ENCODE assay signal across 18 cellular contexts in genomic region chr6:5087389-5087788, GRCh38. TPM values are rescaled to one million over a fixed set of nuclear protein-coding genes. Genes with fewer than 3 reads are reported as not detected.
DNase-seq lines count a peak whose midpoint lies in the region; TF ChIP-seq lines count a peak whose summit lies in the region.
"Had no signal": no experiment of that assay in that cellular context is flagged by ENCODE, and none has a peak within 500 bp of the region (broad histone marks: within the 10 kb centered on the region; RNA-seq: fewer than 3 reads in every experiment).

No MANE protein-coding gene starts in this region.

- no peak for TF ChIP-seq CTCF in tibial artery (IDR thresholded peaks at IDR 0.05)
- TF ChIP-seq CTCF in PC-9 (conservative IDR thresholded peaks at IDR 0.05): no peak

- H3K27ac Mint-ChIP-seq in T-helper 1 cell treated with Interleukin-12 subunit alpha and Interleukin-12 subunit beta and Interleukin-4 antibody, amounts not matched to agents 30 μg/mL and 1 μg/mL, for 36 hours: no peak overlapping the region
- H3K27ac Mint-ChIP-seq: activated CD4-positive, alpha-beta memory T cell treated with anti-CD3 and anti-CD28 coated beads, Interleukin-2, amount 10 ng/mL, durations not matched to agents 7 days and 5 days; HFFc6 had no signal

- intact Hi-C loops in head of caudate nucleus (cut with DNase I) (no loop called here), tibial artery (cut with DNase I; ENCODE audit: low total_unique reads) (loop anchor here (10.0 kb wide), 1 partner anchor 677 kb away; no protein-coding TSS in a partner anchor), PC-9 (cut with micrococcal nuclease; ENCODE audit: unreplicated experiment) (no loop called here)

- no peaks in the 10 kb centered on the region for H3K9me2 ChIP-seq in PC-9 (ENCODE audit: insufficient read depth)

- POLR2A ChIA-PET in PC-9 (lab: Charles Lee; ENCODE audit: unreplicated experiment): no interaction called here

- H3K4me1 Mint-ChIP-seq in T-helper 1 cell treated with Interleukin-12 subunit alpha and Interleukin-12 subunit beta and Interleukin-4 antibody, amounts not matched to agents 30 μg/mL and 1 μg/mL, for 36 hours (ENCODE audit: low read depth): peaks cover 2% of the 10 kb centered on the region

- no peaks in the 10 kb centered on the region for H3K9me3 Mint-ChIP-seq in T-helper 1 cell treated with Interleukin-12 subunit alpha and Interleukin-12 subunit beta and Interleukin-4 antibody, amounts not matched to agents 30 μg/mL and 1 μg/mL, for 36 hours
- H3K9me3 Mint-ChIP-seq: activated CD4-positive, alpha-beta memory T cell treated with anti-CD3 and anti-CD28 coated beads, Interleukin-2, amount 10 ng/mL, durations not matched to agents 7 days and 5 days; central memory CD8-positive, alpha-beta T cell; HFFc6 had no signal

- H3K36me3 Mint-ChIP-seq in T-helper 1 cell treated with Interleukin-12 subunit alpha and Interleukin-12 subunit beta and Interleukin-4 antibody, amounts not matched to agents 30 μg/mL and 1 μg/mL, for 36 hours (ENCODE audit: low read depth): no peaks in the 10 kb centered on the region

- H2AFZ ChIP-seq in PC-9: no peak overlapping the region

- peaks cover 8% of the 10 kb centered on the region for H3F3A ChIP-seq in PC-9 (ENCODE audit: insufficient read depth, low read depth)

- BruUV-seq in PC-9 (replicated peaks; lab: Mats Ljungman, UMichigan): no TSS peak

- peaks cover 57% of the 10 kb centered on the region for H3K27me3 Mint-ChIP-seq in T-helper 1 cell treated with Interleukin-12 subunit alpha and Interleukin-12 subunit beta and Interleukin-4 antibody, amounts not matched to agents 30 μg/mL and 1 μg/mL, for 36 hours (ENCODE audit: low read depth)

- H3K9me3 ChIP-seq in tibial artery (no peaks in the 10 kb centered on the region), PC-9 (ENCODE audit: insufficient read depth, low read depth) (no peaks in the 10 kb centered on the region)
- H3K9me3 ChIP-seq: thoracic aorta had no signal

- H3K36me3 ChIP-seq in tibial artery (no peaks in the 10 kb centered on the region), PC-9 (ENCODE audit: low read depth) (no peaks in the 10 kb centered on the region)
- H3K36me3 ChIP-seq: thoracic aorta had no signal

- peaks cover 0 to 15% (median 11%) of the 10 kb centered on the region in 4 donors for H3K4me1 ChIP-seq in tibial artery
- peaks cover 8% of the 10 kb centered on the region for H3K4me1 ChIP-seq in PC-9 (replicated peaks; ENCODE audit: insufficient read depth)

- CTCF ChIA-PET in PC-9 (lab: Charles Lee): no interaction called here

- H3K4me3 ChIP-seq in tibial artery: no peak overlapping the region
- H3K4me3 ChIP-seq in PC-9: no peak overlapping the region

- H3K4me3 Mint-ChIP-seq in T-helper 1 cell treated with Interleukin-12 subunit alpha and Interleukin-12 subunit beta and Interleukin-4 antibody, amounts not matched to agents 30 μg/mL and 1 μg/mL, for 36 hours: peak overlapping the region; percentile 34
- H3K4me3 Mint-ChIP-seq: activated CD4-positive, alpha-beta memory T cell treated with anti-CD3 and anti-CD28 coated beads, Interleukin-2, amount 10 ng/mL, durations not matched to agents 7 days and 5 days; central memory CD8-positive, alpha-beta T cell; HFFc6 had no signal

- no peak overlapping the region for H3K4me2 ChIP-seq in PC-9

- DNase-seq in T-helper 1 cell: no peak
- DNase-seq in head of caudate nucleus: peak; percentile 32 to 87 (median 67)
- peak; percentile 39 for DNase-seq in middle frontal gyrus (ENCODE audit: extremely low spot score, low spot score)
- peak; percentile 56 to 75 for DNase-seq in tibial artery
- DNase-seq in PC-9: no peak
- no peak for DNase-seq in HCEC 1CT
- DNase-seq in COLO829 (ENCODE audit: low spot score): no peak
- DNase-seq: 8988T; activated CD4-positive, alpha-beta memory T cell treated with anti-CD3 and anti-CD28 coated beads, Interleukin-2, amount 10 ng/mL, durations not matched to agents 7 days and 5 days; activated naive CD4-positive, alpha-beta T cell; HFFc6; NCI-H1092 treated with DMSO at 0.1 percent for 48 hours; NCI-H446; small intestine had no signal

- H4K20me1 ChIP-seq in PC-9 (ENCODE audit: insufficient read depth): no peaks in the 10 kb centered on the region

- H3K79me2 ChIP-seq in PC-9 (ENCODE audit: low read depth): no peaks in the 10 kb centered on the region

- H3K27ac ChIP-seq in tibial artery: no peak overlapping the region
- H3K27ac ChIP-seq in PC-9: no peak overlapping the region
- H3K27ac ChIP-seq: epithelial cell of prostate, thoracic aorta had no signal

- H3K27me3 ChIP-seq in tibial artery (no peaks in the 10 kb centered on the region), PC-9 (ENCODE audit: insufficient read depth, low read depth) (no peaks in the 10 kb centered on the region)

RNA-seq across cellular contexts. Expression of gene PPP1R3G, which starts 2.2 kb away (rescaled TPM):
- total RNA-seq in PC-9 (2021): 1.1 and 1.4 TPM in 2 replicates

Comparison
In these comparisons a context has a peak if more than half of its experiments do, and no peak if none do; other contexts are left out.
1. DNase-seq: peak in head of caudate nucleus (42 of 42), middle frontal gyrus (single experiment) and tibial artery (2 of 2); none in T-helper 1 cell (0 of 5), PC-9 (0 of 2), HCEC 1CT (single experiment) and COLO829 (single experiment).